In the genomic region with DNA sequence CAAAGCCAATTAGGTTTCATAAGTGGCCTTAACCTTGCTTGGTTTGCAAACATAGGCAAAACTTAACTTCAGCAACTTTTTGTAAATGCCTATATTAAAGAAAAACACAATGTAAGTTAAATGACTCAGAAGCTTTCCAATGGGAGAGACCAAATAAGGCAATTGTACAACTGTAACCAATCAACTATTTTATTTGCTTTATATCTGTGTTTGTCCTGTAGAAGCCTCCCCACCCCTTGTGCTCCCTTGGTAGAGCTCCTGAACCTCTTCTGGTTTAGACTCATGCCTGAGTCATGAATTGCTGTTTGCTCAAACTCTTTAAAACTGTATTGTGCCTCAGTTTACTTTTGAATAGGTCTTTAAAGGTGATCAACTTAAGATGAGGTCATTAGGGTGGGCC, we compare ENCODE assay signal across 15 cellular contexts. TPM values are rescaled to one million over a fixed set of nuclear protein-coding genes. Genes with fewer than 3 reads are reported as not detected.
A peak's percentile ranks its signal among the peaks of the same experiment; 100 is the strongest.
DNase-seq lines count a peak whose midpoint lies in the region; ATAC-seq and TF ChIP-seq lines count a peak whose summit lies in the region.
"Had no signal": no experiment of that assay in that cellular context is flagged by ENCODE, and none has a peak within 500 bp of the region (broad histone marks: within the 10 kb centered on the region; RNA-seq: fewer than 3 reads in every experiment).

No MANE protein-coding gene starts in this region.

- no peak overlapping the region for H3K9ac ChIP-seq in PC-3 (ENCODE audit: low read length)

- H3K9me2 ChIP-seq in PC-3 (replicated peaks; ENCODE audit: low read length), result no peaks in the 10 kb centered on the region

- BruUV-seq in PC-3 (replicated peaks; lab: Mats Ljungman, UMichigan), result no TSS peak

- H3K4me1 ChIP-seq in PC-3 (ENCODE audit: insufficient read depth, low read length) (peaks cover 27% of the 10 kb centered on the region), mucosa of descending colon (ENCODE audit: low read depth) (no peaks in the 10 kb centered on the region)

- no peaks in the 10 kb centered on the region for H3F3A ChIP-seq in PC-3 (ENCODE audit: low read length, unreplicated experiment)

- H3K79me2 ChIP-seq in PC-3 (ENCODE audit: low read length), result no peaks in the 10 kb centered on the region

- H3K36me3 ChIP-seq in BJ (ENCODE audit: control insufficient read depth, insufficient read depth, low read length) (no peaks in the 10 kb centered on the region), PC-3 (ENCODE audit: low read depth, low read length) (no peaks in the 10 kb centered on the region), mucosa of descending colon (ENCODE audit: low read depth) (no peaks in the 10 kb centered on the region)

- H3K4me2 ChIP-seq in PC-3 (ENCODE audit: low read length), result peak overlapping the region; percentile 48

- no peak overlapping the region for H2AFZ ChIP-seq in PC-3 (ENCODE audit: low read length)

- ATAC-seq in PC-3 (peak; percentile 92), mucosa of descending colon (peak; percentile 72), GM19463 (IDR thresholded peaks at IDR 0.05; ENCODE audit: unreplicated experiment) (no peak)
- ATAC-seq: activated CD8-positive, alpha-beta T cell treated with anti-CD3 and anti-CD28 coated beads for 36 hours had no signal

- no peaks in the 10 kb centered on the region for H4K20me1 ChIP-seq in PC-3 (ENCODE audit: low read length)

- CTCF ChIA-PET in BJ (lab: Yijun Ruan, JAX), result no interaction called here
- CTCF ChIA-PET in PC-3 (lab: Charles Lee), result no interaction called here

- intact Hi-C loops in PC-3 (cut with micrococcal nuclease) (no loop called here), mucosa of descending colon (cut with DNase I, micrococcal nuclease) (no loop called here)

- peak overlapping the region; percentile 61 for H3K27ac ChIP-seq in PC-3 (ENCODE audit: low read length)
- H3K27ac ChIP-seq: psoas muscle had no signal

- DNase-seq in BJ (ENCODE audit: low read depth) (peak; percentile 23), PC-3 (peak; percentile 87), fibroblast of gingiva (ENCODE audit: low read depth) (peak; percentile 22), mucosa of descending colon (no peak), NCI-H748 treated with DMSO at 0.1 percent for 48 hours (lab: John Stamatoyannopoulos, UW) (no peak), epidermal melanocyte (ENCODE audit: insufficient read length, low spot score) (no peak), GM10266 (ENCODE audit: extremely low spot score) (no peak)
- DNase-seq: activated CD8-positive, alpha-beta T cell treated with anti-CD3 and anti-CD28 coated beads for 36 hours; erythroblast; H7; NCI-H1930; NCI-H526 treated with DMSO at 0.1 percent for 48 hours; psoas muscle; stimulated activated CD4-positive, alpha-beta T cell treated with anti-CD3 and anti-CD28 coated beads, Interleukin-15, amount 100 ng/mL, for 24 hours had no signal

- TF ChIP-seq CTCF in BJ (IDR thresholded peaks at IDR 0.05; ENCODE audit: insufficient read depth, low read depth, low read length) (no peak), PC-3 (conservative IDR thresholded peaks at IDR 0.05; ENCODE audit: low read depth, low read length) (no peak), mucosa of descending colon (IDR thresholded peaks at IDR 0.05) (no peak), GM10266 (IDR thresholded peaks at IDR 0.05; ENCODE audit: control insufficient read depth, insufficient read depth, low read depth, missing control alignments) (no peak)

- H3K27me3 ChIP-seq in BJ (ENCODE audit: control insufficient read depth, insufficient read depth, low read length) (no peaks in the 10 kb centered on the region), PC-3 (ENCODE audit: low read length) (no peaks in the 10 kb centered on the region)

- no peaks in the 10 kb centered on the region for H3K9me3 ChIP-seq in PC-3 (ENCODE audit: low read length)
- H3K9me3 ChIP-seq in mucosa of descending colon, result no peaks in the 10 kb centered on the region
- H3K9me3 ChIP-seq: psoas muscle had no signal

- POLR2A ChIA-PET in BJ (lab: Charles Lee), result interaction anchor here (0.5 kb wide), 1 partner anchor 18 kb away, joined by 3 read pairs; no protein-coding TSS in a partner anchor
- POLR2A ChIA-PET in PC-3 (lab: Charles Lee; ENCODE audit: unreplicated experiment), result interaction anchor here (0.6 kb wide), 1 partner anchor 31 kb away, joined by 3 read pairs; no protein-coding TSS in a partner anchor

- H3K4me3 ChIP-seq in BJ (ENCODE audit: low read depth, low read length), result no peak overlapping the region
- H3K4me3 ChIP-seq in PC-3 (ENCODE audit: low read length), result no peak overlapping the region
- no peak overlapping the region for H3K4me3 ChIP-seq in mucosa of descending colon
- H3K4me3 ChIP-seq: psoas muscle had no signal

RNA-seq across cellular contexts. Expression of a gene that starts 3.0 kb away (rescaled TPM):
- polyA plus RNA-seq in BJ (2011; rRNA removed), result 1.8 and 2.2 TPM in 2 replicates
- polyA minus RNA-seq in BJ (2011; rRNA and poly(A)+ RNA removed), result 1.0 and 1.1 TPM in 2 replicates
- 0.92 and 1.1 TPM in 2 replicates for total RNA-seq in PC-3 (2014; rRNA removed)
- total RNA-seq in mucosa of descending colon, result 1 to 10 TPM; 5.3 to 10.0 (median 6.1) TPM

RNA-seq across cellular contexts. Expression of a gene that starts 38.1 kb away (rescaled TPM):
- 7.1 and 11.2 TPM in 2 replicates for polyA plus RNA-seq in BJ (2011; rRNA removed)
- polyA minus RNA-seq in BJ (2011; rRNA and poly(A)+ RNA removed), result 2.5 and 3.0 TPM in 2 replicates
- total RNA-seq in PC-3 (2014; rRNA removed) (12.3 and 12.7 TPM in 2 replicates), mucosa of descending colon (100 to 1,000 TPM in 1 of 3 donors, 10 to 100 TPM in 2; 36.3 to 111 (median 75.3) TPM)

Comparison
In these comparisons a context has a peak if more than half of its experiments do, and no peak if none do; other contexts are left out.
1. DNase-seq: peak in BJ (single experiment), PC-3 (single experiment) and fibroblast of gingiva (single experiment); none in mucosa of descending colon (0 of 3), NCI-H748 treated with DMSO at 0.1 percent for 48 hours (single experiment), epidermal melanocyte (single experiment) and GM10266 (single experiment).